15 cellular contexts compared by ENCODE assay signal in genomic region chr12:58575281-58575680, GRCh38.
DNase-seq lines count a peak whose midpoint lies in the region; ATAC-seq and TF ChIP-seq lines count a peak whose summit lies in the region.
"Had no signal": no experiment of that assay in that cellular context is flagged by ENCODE, and none has a peak within 500 bp of the region (broad histone marks: within the 10 kb centered on the region; RNA-seq: fewer than 3 reads in every experiment).

No MANE protein-coding gene starts in this region.

- TF ChIP-seq CTCF in cardiac fibroblast (IDR thresholded peaks at IDR 0.05; ENCODE audit: low read depth, low read length) (no peak), lower lobe of right lung (IDR thresholded peaks at IDR 0.05) (no peak), OCI-LY7 (conservative IDR thresholded peaks at IDR 0.05; ENCODE audit: low read length) (no peak)

- H3K27ac ChIP-seq in ACC112 (ENCODE audit: low read depth, low read length) (no peak overlapping the region), lower lobe of right lung (no peak overlapping the region), OCI-LY7 (ENCODE audit: low read depth, low read length, poor library complexity, severe bottlenecking) (no peak overlapping the region)
- H3K27ac ChIP-seq: coronary artery had no signal

- no TSS peak for BruUV-seq in OCI-LY7 (replicated peaks; lab: Mats Ljungman, UMichigan)

- H3K36me3 ChIP-seq in ACC112 (ENCODE audit: insufficient read depth, low read length) (no peaks in the 10 kb centered on the region), lower lobe of right lung (no peaks in the 10 kb centered on the region), H7 (replicated peaks; ENCODE audit: control insufficient read depth, insufficient read depth, low read length) (no peaks in the 10 kb centered on the region), OCI-LY7 (ENCODE audit: insufficient read depth, low read length) (no peaks in the 10 kb centered on the region)

- H3K9me3 ChIP-seq in lower lobe of right lung (no peaks in the 10 kb centered on the region), OCI-LY7 (ENCODE audit: low read length) (no peaks in the 10 kb centered on the region)

- TF ChIP-seq POLR2A in erythroblast (IDR thresholded peaks at IDR 0.05; ENCODE audit: low read length): no peak

- peak; percentile 84 to 89 for DNase-seq in Kasumi-1 (lab: John Stamatoyannopoulos, UW)
- DNase-seq in cardiac fibroblast (ENCODE audit: low read depth in 2 of 2): peak; percentile 61 to 83
- no peak for DNase-seq in lower lobe of right lung
- no peak for DNase-seq in H7
- DNase-seq in erythroblast (lab: John Stamatoyannopoulos, UW): no peak
- no peak for DNase-seq in OCI-LY7 (ENCODE audit: low spot score)
- DNase-seq: ACHN; activated CD4-positive, CD25-positive, alpha-beta regulatory T cell treated with anti-CD3 and anti-CD28 coated beads, Interleukin-2, amount 50 U/mL, for 72 hours; naive B cell; NCI-H2171 had no signal

- POLR2A ChIA-PET in OCI-LY7 (lab: Charles Lee): interaction anchor here (1.1 kb wide), 1 partner anchor 9 kb away, joined by 3 read pairs; no protein-coding TSS in a partner anchor

- H3K27me3 ChIP-seq in ACC112 (ENCODE audit: insufficient read depth, low read length): no peaks in the 10 kb centered on the region
- H3K27me3 ChIP-seq in lower lobe of right lung (ENCODE audit: low read depth): no peaks in the 10 kb centered on the region
- no peaks in the 10 kb centered on the region for H3K27me3 ChIP-seq in H7 (ENCODE audit: control insufficient read depth, insufficient read depth, low read length)

- H3K4me3 ChIP-seq in ACC112 (ENCODE audit: low read depth, low read length) (no peak overlapping the region), cardiac fibroblast (replicated peaks in 1 of 2; ENCODE audit: low read depth in 2 of 2, low read length in 2 of 2) (no peak overlapping the region), lower lobe of right lung (no peak overlapping the region), H7 (ENCODE audit: insufficient read depth, low read depth, low read length) (no peak overlapping the region), OCI-LY7 (ENCODE audit: low read depth, low read length, poor library complexity, severe bottlenecking) (no peak overlapping the region)
- H3K4me3 ChIP-seq: coronary artery had no signal

- H3K4me2 ChIP-seq in OCI-LY7 (ENCODE audit: low read length): no peak overlapping the region

- no peaks in the 10 kb centered on the region for H3K9me2 ChIP-seq in OCI-LY7 (ENCODE audit: insufficient read depth, low read length)

- CTCF ChIA-PET in OCI-LY7 (lab: Charles Lee; ENCODE audit: unreplicated experiment): no interaction called here

- no peaks in the 10 kb centered on the region for H4K20me1 ChIP-seq in OCI-LY7 (ENCODE audit: insufficient read depth, low read length)

- ATAC-seq in lower lobe of right lung (peak; percentile 21 to 45), HG03520 (IDR thresholded peaks at IDR 0.05; ENCODE audit: unreplicated experiment) (no peak)
- ATAC-seq: HepG2; stimulated activated effector memory CD8-positive, alpha-beta T cell treated with anti-CD3 and anti-CD28 coated beads, Interleukin-12 subunit alpha, Interleukin-12 subunit beta, amount 100 ng/mL, for 72 hours had no signal

- H2AFZ ChIP-seq in ACC112 (ENCODE audit: low read length, unreplicated experiment) (peak overlapping the region; percentile 32), OCI-LY7 (ENCODE audit: low read length) (no peak overlapping the region)

- intact Hi-C loops in lower lobe of right lung (cut with DNase I): no loop called here
- intact Hi-C loops in OCI-LY7 (cut with micrococcal nuclease; ENCODE audit: unreplicated experiment): no loop called here

- H3K79me2 ChIP-seq in ACC112 (ENCODE audit: control insufficient read depth, insufficient read depth, low read length, unreplicated experiment) (no peaks in the 10 kb centered on the region), OCI-LY7 (ENCODE audit: insufficient read depth, low read depth, low read length) (no peaks in the 10 kb centered on the region)

- peaks cover 7% of the 10 kb centered on the region for H3K4me1 ChIP-seq in ACC112 (ENCODE audit: control insufficient read depth, insufficient read depth, low read length, unreplicated experiment)
- no peaks in the 10 kb centered on the region for H3K4me1 ChIP-seq in lower lobe of right lung
- no peaks in the 10 kb centered on the region for H3K4me1 ChIP-seq in OCI-LY7 (ENCODE audit: insufficient read depth, low read length, poor library complexity, severe bottlenecking)

Comparison
In these comparisons a context has a peak if more than half of its experiments do, and no peak if none do; other contexts are left out.
1. DNase-seq: peak in Kasumi-1 (2 of 2) and cardiac fibroblast (2 of 2); none in lower lobe of right lung (single experiment), H7 (single experiment), erythroblast (0 of 2) and OCI-LY7 (single experiment).